In genomic region chr4:17489721-17490120, GRCh38 we compare ENCODE assay signal across 18 cellular contexts. TPM values are rescaled to one million over a fixed set of nuclear protein-coding genes. Genes with fewer than 3 reads are reported as not detected.
DNase-seq lines count a peak whose midpoint lies in the region; ATAC-seq and TF ChIP-seq lines count a peak whose summit lies in the region.
"Had no signal": no experiment of that assay in that cellular context is flagged by ENCODE, and none has a peak within 500 bp of the region (broad histone marks: within the 10 kb centered on the region; RNA-seq: fewer than 3 reads in every experiment).

No MANE protein-coding gene starts in this region.

- H2AFZ ChIP-seq in OCI-LY3 (ENCODE audit: low read depth, low read length) (no peak overlapping the region), hepatocyte (no peak overlapping the region), osteoblast (ENCODE audit: low read length) (no peak overlapping the region)

- no peaks in the 10 kb centered on the region for H3K79me2 ChIP-seq in OCI-LY3 (ENCODE audit: low read length)
- H3K79me2 ChIP-seq in hepatocyte: peaks cover 5% of the 10 kb centered on the region
- peaks cover 9% of the 10 kb centered on the region for H3K79me2 ChIP-seq in osteoblast (ENCODE audit: insufficient read depth, low read length)

- no peaks in the 10 kb centered on the region for H3K27me3 ChIP-seq in OCI-LY3 (ENCODE audit: low read depth, low read length)
- H3K27me3 ChIP-seq in hepatocyte: no peaks in the 10 kb centered on the region
- H3K27me3 ChIP-seq in osteoblast (ENCODE audit: insufficient read depth, low read length): no peaks in the 10 kb centered on the region
- no peaks in the 10 kb centered on the region for H3K27me3 ChIP-seq in HAP-1 (ENCODE audit: low read depth)
- H3K27me3 ChIP-seq: MG63, Peyer's patch had no signal

- H3K9ac ChIP-seq in OCI-LY3 (ENCODE audit: low read length): no peak overlapping the region
- H3K9ac ChIP-seq: KMS-11 had no signal

- H3K27ac ChIP-seq in OCI-LY3 (ENCODE audit: low read length) (no peak overlapping the region), hepatocyte (peak overlapping the region; percentile 79), osteoblast (ENCODE audit: low read depth, low read length) (no peak overlapping the region)
- H3K27ac ChIP-seq: KMS-11, Peyer's patch, SK-N-MC had no signal

- H4K20me1 ChIP-seq in OCI-LY3 (ENCODE audit: insufficient read depth, low read length) (no peaks in the 10 kb centered on the region), hepatocyte (ENCODE audit: insufficient read depth, poor library complexity, severe bottlenecking) (no peaks in the 10 kb centered on the region), osteoblast (ENCODE audit: insufficient read depth, low read length) (no peaks in the 10 kb centered on the region)

- H3K4me2 ChIP-seq in OCI-LY3 (ENCODE audit: low read length) (peak overlapping the region; percentile 27), hepatocyte (no peak overlapping the region), osteoblast (ENCODE audit: insufficient read depth, low read length) (no peak overlapping the region)
- H3K4me2 ChIP-seq: KMS-11 had no signal

- H3K4me3 ChIP-seq in OCI-LY3 (ENCODE audit: low read length) (no peak overlapping the region), hepatocyte (no peak overlapping the region), osteoblast (ENCODE audit: insufficient read depth, low read length) (no peak overlapping the region), HAP-1 (no peak overlapping the region)
- H3K4me3 ChIP-seq: MG63, Peyer's patch, SK-N-MC had no signal

- TF ChIP-seq CTCF in OCI-LY3 (IDR thresholded peaks at IDR 0.05; ENCODE audit: low read depth, low read length): no peak
- TF ChIP-seq CTCF in hepatocyte (IDR thresholded peaks at IDR 0.05; ENCODE audit: poor library complexity): no peak
- TF ChIP-seq CTCF in osteoblast (IDR thresholded peaks at IDR 0.05; ENCODE audit: extremely low read depth, low read depth, low read length): no peak

- no peaks in the 10 kb centered on the region for H3K9me2 ChIP-seq in hepatocyte (replicated peaks; ENCODE audit: insufficient read depth)

- no peaks in the 10 kb centered on the region for H3K9me3 Mint-ChIP-seq in activated naive CD4-positive, alpha-beta T cell treated with anti-CD3 and anti-CD28 coated beads, Interleukin-2, amount 50 U/mL, for 72 hours
- H3K9me3 Mint-ChIP-seq: HFFc6 had no signal

- H3K9me3 ChIP-seq in OCI-LY3 (ENCODE audit: insufficient read depth, low read length): no peaks in the 10 kb centered on the region
- H3K9me3 ChIP-seq in hepatocyte (ENCODE audit: low read depth): no peaks in the 10 kb centered on the region
- H3K9me3 ChIP-seq in osteoblast (ENCODE audit: low read depth, low read length): no peaks in the 10 kb centered on the region
- H3K9me3 ChIP-seq in HAP-1: no peaks in the 10 kb centered on the region
- H3K9me3 ChIP-seq: MG63, Peyer's patch had no signal

- no peak overlapping the region for H3K27ac Mint-ChIP-seq in activated naive CD4-positive, alpha-beta T cell treated with anti-CD3 and anti-CD28 coated beads, Interleukin-2, amount 50 U/mL, for 72 hours
- H3K27ac Mint-ChIP-seq: HFFc6 had no signal

- in situ Hi-C loops in HAP-1 (cut with MboI; ENCODE audit: low sequenced_read_pairs): no loop called here

- H3K4me1 ChIP-seq in OCI-LY3 (ENCODE audit: low read length): peaks cover 13% of the 10 kb centered on the region
- H3K4me1 ChIP-seq in hepatocyte (ENCODE audit: insufficient read depth): peaks cover 19% of the 10 kb centered on the region
- H3K4me1 ChIP-seq in osteoblast (ENCODE audit: insufficient read depth, low read length): peaks cover 12% of the 10 kb centered on the region
- H3K4me1 ChIP-seq in HAP-1: no peaks in the 10 kb centered on the region; the same call in 1 of the 2 replicates
- H3K4me1 ChIP-seq: Peyer's patch had no signal

- WGBS in hepatocyte (ENCODE audit: low lambda C conversion rate, missing lambda C conversion rate): 77% methylated on average over 8 of the region's 8 CpGs

- H3K36me3 ChIP-seq in OCI-LY3 (replicated peaks; ENCODE audit: low read depth, low read length) (peaks cover 37% of the 10 kb centered on the region), hepatocyte (replicated peaks; ENCODE audit: insufficient read depth, low read depth) (no peaks in the 10 kb centered on the region), osteoblast (ENCODE audit: insufficient read depth, low read length) (peaks cover 37% of the 10 kb centered on the region), HAP-1 (replicated peaks) (peaks cover 29% of the 10 kb centered on the region)

- peaks cover 8 to 27% of the 10 kb centered on the region in 2 donors for H3K36me3 Mint-ChIP-seq in activated naive CD4-positive, alpha-beta T cell treated with anti-CD3 and anti-CD28 coated beads, Interleukin-2, amount 50 U/mL, for 72 hours

- ATAC-seq in activated naive CD4-positive, alpha-beta T cell treated with anti-CD3 and anti-CD28 coated beads, Interleukin-2, amount 50 U/mL, for 72 hours: no peak
- ATAC-seq: Right ventricle myocardium inferior had no signal

- no peak for DNase-seq in hepatocyte (ENCODE audit: low spot score)
- DNase-seq in osteoblast (ENCODE audit: insufficient read length, low spot score, missing footprints): peak; percentile 29
- no peak for DNase-seq in HAP-1 (ENCODE audit: low spot score in 2 of 2)
- no peak for DNase-seq in NCI-H1436 treated with DMSO at 0.1 percent for 48 hours (lab: John Stamatoyannopoulos, UW)
- no peak for DNase-seq in activated naive CD4-positive, alpha-beta T cell treated with anti-CD3 and anti-CD28 coated beads, Interleukin-2, amount 50 U/mL, for 72 hours (ENCODE audit: low spot score in 2 of 2)
- DNase-seq in effector CD8-positive, alpha-beta T cell (lab: John Stamatoyannopoulos, UW): no peak
- DNase-seq: HFFc6, MG63, NCI-H1092 treated with DMSO at 0.1 percent for 48 hours, NCI-H1694, NCI-H2227 treated with DMSO at 0.1 percent for 48 hours, NCI-H524, Peyer's patch had no signal

RNA-seq across cellular contexts. Expression of gene QDPR, which starts 22.2 kb away (rescaled TPM):
- total RNA-seq in hepatocyte: 56.2 and 67.6 TPM in 2 replicates
- 65.5 and 70.3 TPM in 2 replicates for polyA plus RNA-seq in hepatocyte
- 11.9 and 12.7 TPM in 2 replicates for total RNA-seq in osteoblast
- total RNA-seq in activated naive CD4-positive, alpha-beta T cell treated with anti-CD3 and anti-CD28 coated beads, Interleukin-2, amount 50 U/mL, for 72 hours: 10 to 100 TPM; 14.8 to 32.2 TPM

RNA-seq across cellular contexts. Expression of gene CLRN2, which starts 25.2 kb away (rescaled TPM):
- total RNA-seq in hepatocyte (not detected in 2 replicates), osteoblast (not detected in 2 replicates)
- not detected in 2 replicates for polyA plus RNA-seq in hepatocyte
- not detected for total RNA-seq in activated naive CD4-positive, alpha-beta T cell treated with anti-CD3 and anti-CD28 coated beads, Interleukin-2, amount 50 U/mL, for 72 hours
- total RNA-seq: H4, HFFc6, Peyer's patch, Right ventricle myocardium inferior had no signal
